In the genomic region with DNA sequence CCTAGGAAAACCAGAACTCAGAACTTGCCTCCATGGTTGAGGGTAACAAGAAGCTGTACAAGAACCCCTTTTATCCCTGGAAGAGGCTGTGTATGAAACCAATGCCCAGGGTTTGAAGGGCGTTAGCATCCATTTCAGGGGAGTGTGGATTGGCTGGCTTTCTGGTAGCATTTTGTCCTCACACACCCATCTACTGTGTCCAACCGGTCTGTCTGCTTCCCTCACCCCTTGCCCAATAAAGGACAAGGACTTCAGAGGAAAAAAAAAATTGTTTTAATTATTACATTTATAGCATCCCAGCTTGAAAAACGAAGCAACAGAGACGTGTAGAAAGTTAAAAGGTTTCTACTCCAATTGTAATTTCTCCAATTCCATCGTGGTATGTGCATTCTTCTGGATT, we compare ENCODE assay signal across 38 cellular contexts. TPM values are rescaled to one million over a fixed set of nuclear protein-coding genes. Genes with fewer than 3 reads are reported as not detected.
"Had no signal": no experiment of that assay in that cellular context is flagged by ENCODE, and none has a peak within 500 bp of the region (broad histone marks: within the 10 kb centered on the region; RNA-seq: fewer than 3 reads in every experiment).

No MANE protein-coding gene starts in this region.

- DNase-seq: Karpas-422, Kasumi-1, MG63, MM.1S, MV-4-11, NCI-H1048, NCI-H1092, NCI-H1092 treated with DMSO at 0.1 percent for 48 hours, NCI-H1105, NCI-H1105 treated with DMSO at 0.1 percent for 48 hours, NCI-H1417, NCI-H1417 treated with DMSO at 0.1 percent for 48 hours, NCI-H1436, NCI-H1436 treated with DMSO at 0.1 percent for 48 hours, NCI-H146, NCI-H1694, NCI-H1694 treated with DMSO at 0.1 percent for 48 hours, NCI-H187, NCI-H187 treated with DMSO at 0.1 percent for 48 hours, NCI-H1930, NCI-H2029, NCI-H2029 treated with DMSO at 0.1 percent for 48 hours, NCI-H2081, NCI-H2081 treated with DMSO at 0.1 percent for 48 hours, NCI-H2107, NCI-H2171, NCI-H2171 treated with DMSO at 0.1 percent for 48 hours, NCI-H2227 treated with DMSO at 0.1 percent for 48 hours, NCI-H226, NCI-H345, NCI-H446, NCI-H446 treated with DMSO at 0.1 percent for 48 hours, NCI-H510A had no signal

- H3K4me3 ChIP-seq: MG63 had no signal

- H3K9me3 ChIP-seq: MG63 had no signal

- H3K36me3 ChIP-seq: MG63 had no signal

- H3K27ac ChIP-seq: KMS-11 had no signal

- H3K9ac ChIP-seq: KMS-11 had no signal

- H3K4me2 ChIP-seq: KMS-11 had no signal

RNA-seq across cellular contexts. Expression of gene CYP4F8, which starts 2.7 kb away (rescaled TPM):
- total RNA-seq: LHCN-M2, M059J, MCF 10A, NCI-H460 had no signal

RNA-seq across cellular contexts. Expression of gene CYP4F3, which starts 28.4 kb away (rescaled TPM):
- total RNA-seq: LHCN-M2 had no signal
